In genomic region chr17:3715296-3715695, GRCh38 we compare ENCODE assay signal across 22 cellular contexts.
"Had no signal": no experiment of that assay in that cellular context is flagged by ENCODE, and none has a peak within 500 bp of the region (broad histone marks: within the 10 kb centered on the region; RNA-seq: fewer than 3 reads in every experiment).

No MANE protein-coding gene starts in this region.

- H3K79me2 ChIP-seq: parathyroid adenoma had no signal

- H3K4me1 Mint-ChIP-seq: mesothelial cell of epicardium, nephron progenitor cell had no signal

- H3K27me3 Mint-ChIP-seq: activated naive CD8-positive, alpha-beta T cell treated with anti-CD3 and anti-CD28 coated beads, Interleukin-2, amount 10 ng/mL, durations not matched to agents 7 days and 5 days; stimulated activated naive CD8-positive, alpha-beta T cell treated with anti-CD3 and anti-CD28 coated beads, Interleukin-15, amount 100 ng/mL, for 72 hours had no signal

- ATAC-seq: gastroesophageal sphincter; left ventricle myocardium superior; right cardiac atrium; stimulated activated naive CD8-positive, alpha-beta T cell treated with anti-CD3 and anti-CD28 coated beads, Interleukin-15, amount 100 ng/mL, for 72 hours had no signal

- H3K9me3 Mint-ChIP-seq: activated naive CD8-positive, alpha-beta T cell treated with anti-CD3 and anti-CD28 coated beads, Interleukin-2, amount 10 ng/mL, durations not matched to agents 7 days and 5 days; mesothelial cell of epicardium; nephron progenitor cell had no signal

- H3K27me3 ChIP-seq: breast epithelium, gastroesophageal sphincter, tibial artery had no signal

- H3K9ac ChIP-seq: parathyroid adenoma had no signal

- H3K27ac Mint-ChIP-seq: activated naive CD8-positive, alpha-beta T cell treated with anti-CD3 and anti-CD28 coated beads, Interleukin-2, amount 10 ng/mL, durations not matched to agents 7 days and 5 days; mesothelial cell of epicardium; nephron progenitor cell; stimulated activated naive CD8-positive, alpha-beta T cell treated with anti-CD3 and anti-CD28 coated beads, Interleukin-15, amount 100 ng/mL, for 72 hours had no signal

- DNase-seq: activated CD4-positive, alpha-beta T cell treated with anti-CD3 and anti-CD28 coated beads, Interleukin-2, amount 50 U/mL, for 48 hours; activated CD4-positive, CD25-positive, alpha-beta regulatory T cell treated with anti-CD3 and anti-CD28 coated beads, Interleukin-2, amount 50 U/mL, for 72 hours; activated CD8-positive, alpha-beta memory T cell treated with anti-CD3 and anti-CD28 coated beads, Interleukin-2, amount 50 U/mL, for 48 hours; activated gamma-delta T cell treated with Interleukin-2 at 50 U/mL for 16 hours; activated naive CD8-positive, alpha-beta T cell treated with anti-CD3 and anti-CD28 coated beads, Interleukin-2, amount 10 ng/mL, durations not matched to agents 7 days and 5 days; activated T-cell treated with anti-CD3 and anti-CD28 coated beads, Interleukin-2, amount 50 U/mL, for 48 hours; amniotic stem cell; hypothalamus; left ventricle myocardium superior; mammary epithelial cell; nephron progenitor cell; right cardiac atrium; stimulated activated CD4-positive, alpha-beta T cell treated with anti-CD3 and anti-CD28 coated beads, Interleukin-12 subunit alpha, Interleukin-12 subunit beta, amount 100 ng/mL, for 4 hours; stimulated activated CD4-positive, alpha-beta T cell treated with anti-CD3 and anti-CD28 coated beads, Interleukin-4, amount 100 ng/mL, for 4 hours; stimulated activated naive CD8-positive, alpha-beta T cell treated with anti-CD3 and anti-CD28 coated beads, Interleukin-15, amount 100 ng/mL, for 72 hours; tibial artery had no signal

- H3K27ac ChIP-seq: breast epithelium, epithelial cell of prostate, gastroesophageal sphincter, parathyroid adenoma, tibial artery, VCaP had no signal

- H3K9me3 ChIP-seq: breast epithelium, gastroesophageal sphincter, tibial artery had no signal

- H3K4me1 ChIP-seq: breast epithelium, parathyroid adenoma had no signal

- H3K4me3 ChIP-seq: breast epithelium, gastroesophageal sphincter, tibial artery had no signal

- H2AFZ ChIP-seq: parathyroid adenoma had no signal

- H3K4me3 Mint-ChIP-seq: activated naive CD8-positive, alpha-beta T cell treated with anti-CD3 and anti-CD28 coated beads, Interleukin-2, amount 10 ng/mL, durations not matched to agents 7 days and 5 days; mesothelial cell of epicardium; nephron progenitor cell; stimulated activated naive CD8-positive, alpha-beta T cell treated with anti-CD3 and anti-CD28 coated beads, Interleukin-15, amount 100 ng/mL, for 72 hours had no signal
